Comparison of ENCODE assay signal across 14 cellular contexts in genomic region chr18:31206064-31206463, GRCh38. TPM values are rescaled to one million over a fixed set of nuclear protein-coding genes. Genes with fewer than 3 reads are reported as not detected.
DNase-seq lines count a peak whose midpoint lies in the region; ATAC-seq and TF ChIP-seq lines count a peak whose summit lies in the region.
"Had no signal": no experiment of that assay in that cellular context is flagged by ENCODE, and none has a peak within 500 bp of the region (broad histone marks: within the 10 kb centered on the region; RNA-seq: fewer than 3 reads in every experiment).

No MANE protein-coding gene starts in this region.

- ATAC-seq in foreskin keratinocyte (peak; percentile 1), gastrocnemius medialis (no peak)

- no peak for TF ChIP-seq POLR2A in Peyer's patch (IDR thresholded peaks at IDR 0.05)
- TF ChIP-seq POLR2A in gastrocnemius medialis (IDR thresholded peaks at IDR 0.05): no peak

- peak; percentile 31 to 78 for DNase-seq in HL-60 (ENCODE audit: low read depth in 1 of 2, low spot score in 1 of 2)
- no peak for DNase-seq in Peyer's patch
- no peak for DNase-seq in foreskin keratinocyte
- DNase-seq in gastrocnemius medialis: no peak
- no peak for DNase-seq in NCI-H69 (lab: John Stamatoyannopoulos, UW)
- no peak for DNase-seq in NCI-H2029 treated with DMSO at 0.1 percent for 48 hours (lab: John Stamatoyannopoulos, UW)
- DNase-seq in AG20443 (ENCODE audit: low spot score): no peak
- DNase-seq: activated naive CD4-positive, alpha-beta T cell treated with anti-CD3 and anti-CD28 coated beads for 36 hours; kidney; NCI-H2227 treated with DMSO at 0.1 percent for 48 hours had no signal

- peak overlapping the region; percentile 15; the same call in 1 of the 2 replicates for H3K4me3 ChIP-seq in HL-60 (replicated peaks; ENCODE audit: insufficient read depth, low read length)
- peak overlapping the region in 2 of 4 donors; percentile 25 to 28 for H3K4me3 ChIP-seq in Peyer's patch
- H3K4me3 ChIP-seq in skin epidermis: peak overlapping the region in 5 of 7 experiments; percentile 0 to 30 (median 10)
- H3K4me3 ChIP-seq in gastrocnemius medialis: no peak overlapping the region
- H3K4me3 ChIP-seq: testis had no signal

- H3K36me3 ChIP-seq in Peyer's patch (no peaks in the 10 kb centered on the region), gastrocnemius medialis (no peaks in the 10 kb centered on the region)

- H3K27ac ChIP-seq in HL-60 (replicated peaks) (peak overlapping the region; percentile 98), Peyer's patch (peak overlapping the region in 3 of 4 donors; percentile 59 to 87 (median 77)), foreskin keratinocyte (peak overlapping the region; percentile 80), skin epidermis (peak overlapping the region in 20 of 21 experiments; percentile 19 to 80 (median 69)), gastrocnemius medialis (no peak overlapping the region)
- H3K27ac ChIP-seq: testis had no signal

- TF ChIP-seq CTCF in HL-60 (IDR thresholded peaks at IDR 0.05; ENCODE audit: insufficient read depth, low read length) (no peak), Peyer's patch (IDR thresholded peaks at IDR 0.05) (no peak), foreskin keratinocyte (conservative IDR thresholded peaks at IDR 0.05) (no peak), gastrocnemius medialis (IDR thresholded peaks at IDR 0.05 in 4 of 5, conservative IDR thresholded peaks at IDR 0.05 in 1 of 5) (no peak)

- intact Hi-C loops in gastrocnemius medialis (cut with DNase I; ENCODE audit: low total_unique reads): no loop called here

- H3K27me3 ChIP-seq in HL-60 (ENCODE audit: insufficient read depth, poor library complexity, severe bottlenecking): no peaks in the 10 kb centered on the region
- H3K27me3 ChIP-seq in Peyer's patch: no peaks in the 10 kb centered on the region
- no peaks in the 10 kb centered on the region for H3K27me3 ChIP-seq in foreskin keratinocyte
- H3K27me3 ChIP-seq in gastrocnemius medialis: no peaks in the 10 kb centered on the region
- H3K27me3 ChIP-seq: testis had no signal

- peaks cover 0 to 14% (median 0%) of the 10 kb centered on the region in 4 donors for H3K4me1 ChIP-seq in Peyer's patch
- H3K4me1 ChIP-seq in foreskin keratinocyte: peaks cover 42% of the 10 kb centered on the region
- no peaks in the 10 kb centered on the region for H3K4me1 ChIP-seq in gastrocnemius medialis
- H3K4me1 ChIP-seq: testis had no signal

- H3K9me3 ChIP-seq in Peyer's patch (no peaks in the 10 kb centered on the region), gastrocnemius medialis (no peaks in the 10 kb centered on the region)
- H3K9me3 ChIP-seq: testis had no signal

- in situ Hi-C loops in gastrocnemius medialis (cut with MboI; ENCODE audit: low sequenced_read_pairs in 4 of 4): loop anchor here in 1 of 4 donors (25.0 kb wide), 1 partner anchor 106 kb away; the partner anchor contains the start of gene DSG1

RNA-seq across cellular contexts. Expression of gene DSC1, which starts 43.4 kb away (rescaled TPM):
- total RNA-seq in Peyer's patch: under 1 TPM in 1 of 4 donors, not detected in 3; 0.35 TPM
- total RNA-seq in foreskin keratinocyte: 0.35 and 0.44 TPM in 2 replicates
- polyA plus RNA-seq in foreskin keratinocyte: 0.04 and 0.07 TPM in 2 replicates
- not detected for total RNA-seq in gastrocnemius medialis
- total RNA-seq: kidney, myocyte, progenitor cell of endocrine pancreas had no signal

Comparison
In these comparisons a context has a peak if more than half of its experiments do, and no peak if none do; other contexts are left out.
1. DNase-seq: peak in HL-60 (2 of 2); none in Peyer's patch (0 of 3), foreskin keratinocyte (0 of 2), gastrocnemius medialis (0 of 2), NCI-H69 (single experiment), NCI-H2029 treated with DMSO at 0.1 percent for 48 hours (single experiment) and AG20443 (single experiment).
2. H3K27ac ChIP-seq: peak in HL-60 (single experiment), Peyer's patch (3 of 4), foreskin keratinocyte (single experiment) and skin epidermis (20 of 21); none in gastrocnemius medialis (0 of 4).
3. H3K4me3 ChIP-seq: peak in HL-60 (single experiment) and skin epidermis (5 of 7); none in gastrocnemius medialis (0 of 4).